In the genomic region with DNA sequence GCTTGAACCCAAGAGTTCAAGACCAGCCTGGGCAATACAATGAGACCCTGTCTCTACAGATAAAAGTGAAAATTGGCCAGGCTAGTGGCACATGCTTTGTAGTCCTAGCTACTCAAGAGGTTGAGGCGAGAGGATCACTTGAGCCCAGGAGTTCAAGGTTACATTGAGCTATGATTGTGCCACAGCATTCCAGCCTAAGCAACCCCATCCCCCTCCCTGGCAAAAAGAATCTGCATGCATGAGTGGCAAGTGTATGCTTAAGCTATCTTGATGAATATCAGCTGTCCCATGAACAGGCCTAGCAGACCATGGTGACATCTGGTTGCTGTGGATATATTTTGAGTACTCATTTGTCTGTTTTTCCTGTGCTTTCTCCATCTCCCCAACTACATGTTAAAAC, we compare ENCODE assay signal across 19 cellular contexts. TPM values are rescaled to one million over a fixed set of nuclear protein-coding genes. Genes with fewer than 3 reads are reported as not detected.
DNase-seq lines count a peak whose midpoint lies in the region; ATAC-seq, FAIRE-seq and TF ChIP-seq lines count a peak whose summit lies in the region.
"Had no signal": no experiment of that assay in that cellular context is flagged by ENCODE, and none has a peak within 500 bp of the region (broad histone marks: within the 10 kb centered on the region; RNA-seq: fewer than 3 reads in every experiment).

No MANE protein-coding gene starts in this region.

- WGBS in HepG2 (ENCODE audit: low lambda C conversion rate), result no CpG with 5 or more reads among the region's 1 CpG
- no CpG with 5 or more reads among the region's 1 CpG for WGBS in right lobe of liver (ENCODE audit: insufficient coverage, low coverage, low lambda C conversion rate, missing lambda C conversion rate)

- DNase-seq in HepG2 (ENCODE audit: low spot score), result peak; percentile 81
- no peak for DNase-seq in right lobe of liver
- peak; percentile 48 for DNase-seq in DMS79 treated with DMSO at 0.1 percent for 48 hours (lab: John Stamatoyannopoulos, UW)
- no peak for DNase-seq in left lung
- no peak for DNase-seq in AML-193 (lab: John Stamatoyannopoulos, UW)
- DNase-seq: BE2C; CD8-positive, alpha-beta T cell; COR-L47; DMS153; GOT3 had no signal

- H3K4me1 ChIP-seq in HepG2 (ENCODE audit: insufficient read depth, low read length) (peaks cover 38% of the 10 kb centered on the region), right lobe of liver (peaks cover 0 to 10% (median 4%) of the 10 kb centered on the region in 4 donors), left lung (peaks cover 4 to 17% of the 10 kb centered on the region in 2 donors)
- H3K4me1 ChIP-seq: BE2C had no signal

- no peaks in the 10 kb centered on the region; a peak in 1 of 5 replicates for H3K27me3 ChIP-seq in HepG2 (ENCODE audit: control insufficient read depth in 1 of 2, insufficient read depth in 2 of 2, low read length in 2 of 2)
- H3K27me3 ChIP-seq in right lobe of liver, result no peaks in the 10 kb centered on the region
- H3K27me3 ChIP-seq in left lung, result no peaks in the 10 kb centered on the region
- H3K27me3 ChIP-seq: BE2C had no signal

- H2AFZ ChIP-seq in HepG2 (ENCODE audit: low read length), result no peak overlapping the region

- POLR2A ChIA-PET in HepG2 (lab: Yijun Ruan, JAX), result interaction anchor here (1.0 to 3.2 kb wide), 10 partner anchors 10 to 105 kb away, joined by 3 to 29 read pairs (median 5); partner anchors contain the start of genes CCDC51, PFKFB4 and TMA7

- TF ChIP-seq CTCF in HepG2 (CRISPR knock-in tag; IDR thresholded peaks at IDR 0.05) (no peak), right lobe of liver (IDR thresholded peaks at IDR 0.05) (no peak), left lung (IDR thresholded peaks at IDR 0.05) (no peak)

- no peak for TF ChIP-seq POLR2A in HepG2 (IDR thresholded peaks at IDR 0.05; ENCODE audit: insufficient read depth in 1 of 2, low read depth in 2 of 2, low read length in 2 of 2)
- TF ChIP-seq POLR2A in right lobe of liver (IDR thresholded peaks at IDR 0.05), result no peak

- in situ Hi-C loops in HepG2 (cut with HindIII; ENCODE audit: extremely low pct_ligation_motif_present, low pct_unique_long_range_greater_than_20kb), result no loop called here

- H3K9ac ChIP-seq in HepG2 (ENCODE audit: insufficient read depth, low read depth, low read length), result no peak overlapping the region

- H3K4me2 ChIP-seq in HepG2 (ENCODE audit: low read depth, low read length), result 0 out of 2 replicates have a peak overlapping the region, but pooled peaks have one; percentile 6

- BruUV-seq in HepG2 (replicated peaks; lab: Mats Ljungman, UMichigan), result no TSS peak

- peak; percentile 75 for FAIRE-seq in HepG2 (lab: Jason Lieb, UNC)
- FAIRE-seq: A204.1, D721Med, GM12878, GM18507 had no signal

- no peaks in the 10 kb centered on the region for H3K9me3 ChIP-seq in HepG2 (ENCODE audit: low read length)
- H3K9me3 ChIP-seq in right lobe of liver, result no peaks in the 10 kb centered on the region
- no peaks in the 10 kb centered on the region for H3K9me3 ChIP-seq in left lung
- H3K9me3 ChIP-seq: BE2C, HAP-1 had no signal

- intact Hi-C loops in HepG2 (cut with micrococcal nuclease; ENCODE audit: unreplicated experiment) (no loop called here), right lobe of liver (cut with DNase I) (no loop called here), left lung (cut with DNase I) (no loop called here)

- no peak for TF ChIP-seq RAD21 in HepG2 (CRISPR knock-in tag; IDR thresholded peaks at IDR 0.05)

- peaks cover 9% of the 10 kb centered on the region for H3K79me2 ChIP-seq in HepG2 (ENCODE audit: insufficient read depth, low read length)

- peak overlapping the region; percentile 45 for H3K27ac ChIP-seq in HepG2 (ENCODE audit: extremely low read length, insufficient read depth, low read length)
- no peak overlapping the region for H3K27ac ChIP-seq in right lobe of liver
- H3K27ac ChIP-seq in left lung, result no peak overlapping the region
- H3K27ac ChIP-seq: C4-2B had no signal

- no peak overlapping the region for H3K4me3 ChIP-seq in HepG2 (replicated peaks in 1 of 3; ENCODE audit: insufficient read depth in 1 of 3, low read depth in 2 of 3, low read length in 3 of 3)
- H3K4me3 ChIP-seq in right lobe of liver, result no peak overlapping the region
- H3K4me3 ChIP-seq in left lung, result no peak overlapping the region
- H3K4me3 ChIP-seq: GM12878, HAP-1 had no signal

- CTCF ChIA-PET in HepG2 (lab: Yijun Ruan, JAX; ENCODE audit: low intra/inter-chr PET ratio, low total read pairs), result no interaction called here

- peak; percentile 24 for ATAC-seq in HepG2
- ATAC-seq in right lobe of liver, result no peak
- ATAC-seq in left lung, result peak; percentile 8
- ATAC-seq in GM18861 (IDR thresholded peaks at IDR 0.05; ENCODE audit: unreplicated experiment), result no peak
- no peak for ATAC-seq in GM18909 (IDR thresholded peaks at IDR 0.05; ENCODE audit: poor library complexity, unreplicated experiment)
- ATAC-seq: CD8-positive, alpha-beta T cell; GM12878 had no signal

- no peaks in the 10 kb centered on the region for H4K20me1 ChIP-seq in HepG2 (ENCODE audit: insufficient read depth, low read length)

- peaks cover 6 to 13% of the 10 kb centered on the region in 2 experiments for H3K36me3 ChIP-seq in HepG2 (replicated peaks in 1 of 2; ENCODE audit: control insufficient read depth in 1 of 2, insufficient read depth in 2 of 2, low read length in 2 of 2)
- H3K36me3 ChIP-seq in right lobe of liver, result peaks cover 0 to 44% (median 12%) of the 10 kb centered on the region in 4 donors
- peaks cover 4 to 48% of the 10 kb centered on the region in 2 donors for H3K36me3 ChIP-seq in left lung
- H3K36me3 ChIP-seq: BE2C had no signal

- TF ChIP-seq EP300 in HepG2 (IDR thresholded peaks at IDR 0.05; ENCODE audit: low read depth in 2 of 2, low read length in 2 of 2), result peak in 1 of 2 experiments; percentile 31; a peak in 1 of 4 replicates
- TF ChIP-seq EP300 in HepG2 (CRISPR knock-in tag; IDR thresholded peaks at IDR 0.05; ENCODE audit: borderline replicate concordance), result peak; percentile 43; the same call in 1 of the 2 replicates

RNA-seq across cellular contexts. Expression of gene ATRIP, which starts 4.7 kb away (rescaled TPM):
- total RNA-seq in HepG2 (2016; rRNA removed; fragmentation: Illumina TruSeq; extraction: Trizol) (11.4 and 12.5 TPM in 2 replicates), right lobe of liver (1 to 10 TPM; 2.4 to 4.5 (median 3.2) TPM), left lung (1 to 10 TPM; 7.4 to 9.9 TPM)
- total RNA-seq in HepG2 (2016; cell fraction: cytosol; rRNA removed; fragmentation: Illumina TruSeq; extraction: Trizol; ENCODE audit: low read depth), result 2.6 and 2.7 TPM in 2 replicates
- 9.5 and 10.4 TPM in 2 replicates for total RNA-seq in HepG2 (2016; cell fraction: insoluble cytoplasmic fraction; rRNA removed; fragmentation: Illumina TruSeq; extraction: Trizol)
- 2.4 and 3.4 TPM in 2 replicates for total RNA-seq in HepG2 (2016; cell fraction: membrane; rRNA removed; fragmentation: Illumina TruSeq; extraction: Trizol)
- 7.4 and 11.0 TPM in 2 replicates for total RNA-seq in HepG2 (2016; cell fraction: nucleus; rRNA removed; fragmentation: Illumina TruSeq; extraction: Trizol)
- polyA plus RNA-seq in HepG2 (2011; rRNA removed), result 5.1 and 5.3 TPM in 2 replicates
- polyA plus RNA-seq in HepG2 (2011; cell fraction: cytosol; rRNA removed), result 3.7 and 4.7 TPM in 2 replicates
- 12.6 and 13.3 TPM in 2 replicates for polyA plus RNA-seq in HepG2 (2011; cell fraction: nucleus; rRNA removed)
- polyA plus RNA-seq in HepG2 (2012), result 3.2 and 4.1 TPM in 2 replicates
- polyA plus RNA-seq in HepG2 (2016; cell fraction: cytosol; fragmentation: Illumina TruSeq; extraction: Trizol; ENCODE audit: low read depth), result 0.97 and 1.0 TPM in 2 replicates
- polyA plus RNA-seq in HepG2 (2016; cell fraction: insoluble cytoplasmic fraction; fragmentation: Illumina TruSeq; extraction: Trizol; ENCODE audit: low read depth), result 7.8 and 11.5 TPM in 2 replicates
- polyA plus RNA-seq in HepG2 (2016; cell fraction: membrane; fragmentation: Illumina TruSeq; extraction: Trizol; ENCODE audit: low read depth), result 1.2 and 1.5 TPM in 2 replicates
- 14.7 and 21.6 TPM in 2 replicates for polyA plus RNA-seq in HepG2 (2016; cell fraction: nucleus; fragmentation: Illumina TruSeq; extraction: Trizol; ENCODE audit: insufficient read depth, low read depth)
- polyA minus RNA-seq in HepG2 (2011; rRNA and poly(A)+ RNA removed; ENCODE audit: low replicate concordance), result 11.5 and 35.8 TPM in 2 replicates
- 2.1 and 3.8 TPM in 2 replicates for polyA minus RNA-seq in HepG2 (2011; cell fraction: cytosol; rRNA and poly(A)+ RNA removed)
- polyA minus RNA-seq in HepG2 (2011; cell fraction: nucleus; rRNA and poly(A)+ RNA removed), result 5.2 and 9.8 TPM in 2 replicates

RNA-seq across cellular contexts. Expression of gene TMA7, which starts 11.2 kb away (rescaled TPM):
- total RNA-seq in HepG2 (2016; rRNA removed; fragmentation: Illumina TruSeq; extraction: Trizol), result 486 and 510 TPM in 2 replicates
- total RNA-seq in HepG2 (2016; cell fraction: cytosol; rRNA removed; fragmentation: Illumina TruSeq; extraction: Trizol; ENCODE audit: low read depth), result 913 and 1,296 TPM in 2 replicates
- 511 and 522 TPM in 2 replicates for total RNA-seq in HepG2 (2016; cell fraction: insoluble cytoplasmic fraction; rRNA removed; fragmentation: Illumina TruSeq; extraction: Trizol)
- 763 and 886 TPM in 2 replicates for total RNA-seq in HepG2 (2016; cell fraction: membrane; rRNA removed; fragmentation: Illumina TruSeq; extraction: Trizol)
- 177 and 187 TPM in 2 replicates for total RNA-seq in HepG2 (2016; cell fraction: nucleus; rRNA removed; fragmentation: Illumina TruSeq; extraction: Trizol)
- 80.9 and 100 TPM in 2 replicates for polyA plus RNA-seq in HepG2 (2011; rRNA removed)
- polyA plus RNA-seq in HepG2 (2011; cell fraction: cytosol; rRNA removed), result 69.9 and 96.6 TPM in 2 replicates
- 23.2 and 42.0 TPM in 2 replicates for polyA plus RNA-seq in HepG2 (2011; cell fraction: nucleus; rRNA removed)
- polyA plus RNA-seq in HepG2 (2012), result 194 and 244 TPM in 2 replicates
- polyA plus RNA-seq in HepG2 (2016; cell fraction: cytosol; fragmentation: Illumina TruSeq; extraction: Trizol; ENCODE audit: low read depth), result 1,200 and 1,620 TPM in 2 replicates
- 517 and 532 TPM in 2 replicates for polyA plus RNA-seq in HepG2 (2016; cell fraction: insoluble cytoplasmic fraction; fragmentation: Illumina TruSeq; extraction: Trizol; ENCODE audit: low read depth)
- polyA plus RNA-seq in HepG2 (2016; cell fraction: membrane; fragmentation: Illumina TruSeq; extraction: Trizol; ENCODE audit: low read depth), result 742 and 956 TPM in 2 replicates
- polyA plus RNA-seq in HepG2 (2016; cell fraction: nucleus; fragmentation: Illumina TruSeq; extraction: Trizol; ENCODE audit: insufficient read depth, low read depth), result 336 and 389 TPM in 2 replicates
- 4.4 and 15.7 TPM in 2 replicates for polyA minus RNA-seq in HepG2 (2011; rRNA and poly(A)+ RNA removed; ENCODE audit: low replicate concordance)
- polyA minus RNA-seq in HepG2 (2011; cell fraction: cytosol; rRNA and poly(A)+ RNA removed), result 18.7 and 23.2 TPM in 2 replicates
- 18.4 and 25.9 TPM in 2 replicates for polyA minus RNA-seq in HepG2 (2011; cell fraction: nucleus; rRNA and poly(A)+ RNA removed)
- 100 to 1,000 TPM in 2 of 6 experiments, 10 to 100 TPM in 4; 64.8 to 182 (median 80.1) TPM for total RNA-seq in right lobe of liver
- total RNA-seq in left lung, result 100 to 1,000 TPM; 174 to 211 TPM

RNA-seq across cellular contexts. Expression of gene CCDC51, which starts 11.4 kb away (rescaled TPM):
- total RNA-seq in HepG2 (2016; rRNA removed; fragmentation: Illumina TruSeq; extraction: Trizol) (29.4 and 38.3 TPM in 2 replicates), right lobe of liver (10 to 100 TPM in 2 of 6 experiments, 1 to 10 TPM in 4; 5.9 to 16.0 (median 8.1) TPM), left lung (10 to 100 TPM; 13.4 to 14.7 TPM)
- 7.6 and 8.2 TPM in 2 replicates for total RNA-seq in HepG2 (2016; cell fraction: cytosol; rRNA removed; fragmentation: Illumina TruSeq; extraction: Trizol; ENCODE audit: low read depth)
- 33.5 and 38.7 TPM in 2 replicates for total RNA-seq in HepG2 (2016; cell fraction: insoluble cytoplasmic fraction; rRNA removed; fragmentation: Illumina TruSeq; extraction: Trizol)
- total RNA-seq in HepG2 (2016; cell fraction: membrane; rRNA removed; fragmentation: Illumina TruSeq; extraction: Trizol), result 12.2 and 12.5 TPM in 2 replicates
- 12.4 and 13.6 TPM in 2 replicates for total RNA-seq in HepG2 (2016; cell fraction: nucleus; rRNA removed; fragmentation: Illumina TruSeq; extraction: Trizol)
- 15.5 and 18.1 TPM in 2 replicates for polyA plus RNA-seq in HepG2 (2011; rRNA removed)
- polyA plus RNA-seq in HepG2 (2011; cell fraction: cytosol; rRNA removed), result 16.8 and 19.2 TPM in 2 replicates
- 6.5 and 8.5 TPM in 2 replicates for polyA plus RNA-seq in HepG2 (2011; cell fraction: nucleus; rRNA removed)
- polyA plus RNA-seq in HepG2 (2012), result 8.4 and 9.8 TPM in 2 replicates
- polyA plus RNA-seq in HepG2 (2016; cell fraction: cytosol; fragmentation: Illumina TruSeq; extraction: Trizol; ENCODE audit: low read depth), result 3.9 and 4.9 TPM in 2 replicates
- 29.3 and 29.9 TPM in 2 replicates for polyA plus RNA-seq in HepG2 (2016; cell fraction: insoluble cytoplasmic fraction; fragmentation: Illumina TruSeq; extraction: Trizol; ENCODE audit: low read depth)
- 8.0 TPM in 2 replicates for polyA plus RNA-seq in HepG2 (2016; cell fraction: membrane; fragmentation: Illumina TruSeq; extraction: Trizol; ENCODE audit: low read depth)
- polyA plus RNA-seq in HepG2 (2016; cell fraction: nucleus; fragmentation: Illumina TruSeq; extraction: Trizol; ENCODE audit: insufficient read depth, low read depth), result 16.3 and 19.0 TPM in 2 replicates
- 11.3 and 25.4 TPM in 2 replicates for polyA minus RNA-seq in HepG2 (2011; rRNA and poly(A)+ RNA removed; ENCODE audit: low replicate concordance)
- polyA minus RNA-seq in HepG2 (2011; cell fraction: cytosol; rRNA and poly(A)+ RNA removed), result 4.5 and 4.7 TPM in 2 replicates
- 3.0 and 3.3 TPM in 2 replicates for polyA minus RNA-seq in HepG2 (2011; cell fraction: nucleus; rRNA and poly(A)+ RNA removed)

RNA-seq across cellular contexts. Expression of gene PLXNB1, which starts 21.4 kb away (rescaled TPM):
- total RNA-seq in HepG2 (2016; rRNA removed; fragmentation: Illumina TruSeq; extraction: Trizol) (25.4 and 86.0 TPM in 2 replicates), right lobe of liver (100 to 1,000 TPM in 2 of 6 experiments, 10 to 100 TPM in 4; 65.9 to 132 (median 86.5) TPM), left lung (100 to 1,000 TPM in 1 of 2 donors, 10 to 100 TPM in 1; 65.0 to 128 TPM)
- 33.1 and 33.9 TPM in 2 replicates for total RNA-seq in HepG2 (2016; cell fraction: cytosol; rRNA removed; fragmentation: Illumina TruSeq; extraction: Trizol; ENCODE audit: low read depth)
- total RNA-seq in HepG2 (2016; cell fraction: insoluble cytoplasmic fraction; rRNA removed; fragmentation: Illumina TruSeq; extraction: Trizol), result 23.9 and 92.3 TPM in 2 replicates
- 30.7 and 31.8 TPM in 2 replicates for total RNA-seq in HepG2 (2016; cell fraction: membrane; rRNA removed; fragmentation: Illumina TruSeq; extraction: Trizol)
- 140 and 158 TPM in 2 replicates for total RNA-seq in HepG2 (2016; cell fraction: nucleus; rRNA removed; fragmentation: Illumina TruSeq; extraction: Trizol)
- polyA plus RNA-seq in HepG2 (2011; rRNA removed), result 143 and 179 TPM in 2 replicates
- polyA plus RNA-seq in HepG2 (2011; cell fraction: cytosol; rRNA removed), result 71.5 and 83.2 TPM in 2 replicates
- 1,144 and 1,345 TPM in 2 replicates for polyA plus RNA-seq in HepG2 (2011; cell fraction: nucleus; rRNA removed)
- polyA plus RNA-seq in HepG2 (2012), result 140 and 149 TPM in 2 replicates
- 5.5 and 6.7 TPM in 2 replicates for polyA plus RNA-seq in HepG2 (2016; cell fraction: cytosol; fragmentation: Illumina TruSeq; extraction: Trizol; ENCODE audit: low read depth)
- polyA plus RNA-seq in HepG2 (2016; cell fraction: insoluble cytoplasmic fraction; fragmentation: Illumina TruSeq; extraction: Trizol; ENCODE audit: low read depth), result 23.3 and 26.9 TPM in 2 replicates
- 12.8 and 12.9 TPM in 2 replicates for polyA plus RNA-seq in HepG2 (2016; cell fraction: membrane; fragmentation: Illumina TruSeq; extraction: Trizol; ENCODE audit: low read depth)
- 420 and 470 TPM in 2 replicates for polyA plus RNA-seq in HepG2 (2016; cell fraction: nucleus; fragmentation: Illumina TruSeq; extraction: Trizol; ENCODE audit: insufficient read depth, low read depth)
- 83.4 and 325 TPM in 2 replicates for polyA minus RNA-seq in HepG2 (2011; rRNA and poly(A)+ RNA removed; ENCODE audit: low replicate concordance)
- polyA minus RNA-seq in HepG2 (2011; cell fraction: cytosol; rRNA and poly(A)+ RNA removed), result 54.4 and 79.5 TPM in 2 replicates
- polyA minus RNA-seq in HepG2 (2011; cell fraction: nucleus; rRNA and poly(A)+ RNA removed), result 295 and 329 TPM in 2 replicates
- polyA plus RNA-seq: IgD-negative memory B cell had no signal

RNA-seq across cellular contexts. Expression of gene SHISA5, which starts 52.7 kb away (rescaled TPM):
- total RNA-seq in HepG2 (2016; rRNA removed; fragmentation: Illumina TruSeq; extraction: Trizol) (74.3 and 91.4 TPM in 2 replicates), right lobe of liver (100 to 1,000 TPM in 4 of 6 experiments, 10 to 100 TPM in 2; 76.3 to 118 (median 101) TPM), left lung (100 to 1,000 TPM; 179 to 206 TPM)
- 90.2 and 104 TPM in 2 replicates for total RNA-seq in HepG2 (2016; cell fraction: cytosol; rRNA removed; fragmentation: Illumina TruSeq; extraction: Trizol; ENCODE audit: low read depth)
- total RNA-seq in HepG2 (2016; cell fraction: insoluble cytoplasmic fraction; rRNA removed; fragmentation: Illumina TruSeq; extraction: Trizol), result 67.1 and 95.9 TPM in 2 replicates
- total RNA-seq in HepG2 (2016; cell fraction: membrane; rRNA removed; fragmentation: Illumina TruSeq; extraction: Trizol), result 162 and 190 TPM in 2 replicates
- total RNA-seq in HepG2 (2016; cell fraction: nucleus; rRNA removed; fragmentation: Illumina TruSeq; extraction: Trizol), result 45.3 and 51.5 TPM in 2 replicates
- polyA plus RNA-seq in HepG2 (2011; rRNA removed), result 75.8 and 83.0 TPM in 2 replicates
- 82.9 and 103 TPM in 2 replicates for polyA plus RNA-seq in HepG2 (2011; cell fraction: cytosol; rRNA removed)
- 54.8 and 59.4 TPM in 2 replicates for polyA plus RNA-seq in HepG2 (2011; cell fraction: nucleus; rRNA removed)
- 68.4 and 68.8 TPM in 2 replicates for polyA plus RNA-seq in HepG2 (2012)
- polyA plus RNA-seq in HepG2 (2016; cell fraction: cytosol; fragmentation: Illumina TruSeq; extraction: Trizol; ENCODE audit: low read depth), result 116 and 135 TPM in 2 replicates
- polyA plus RNA-seq in HepG2 (2016; cell fraction: insoluble cytoplasmic fraction; fragmentation: Illumina TruSeq; extraction: Trizol; ENCODE audit: low read depth), result 71.7 and 96.4 TPM in 2 replicates
- 203 and 209 TPM in 2 replicates for polyA plus RNA-seq in HepG2 (2016; cell fraction: membrane; fragmentation: Illumina TruSeq; extraction: Trizol; ENCODE audit: low read depth)
- polyA plus RNA-seq in HepG2 (2016; cell fraction: nucleus; fragmentation: Illumina TruSeq; extraction: Trizol; ENCODE audit: insufficient read depth, low read depth), result 89.8 and 103 TPM in 2 replicates
- polyA minus RNA-seq in HepG2 (2011; rRNA and poly(A)+ RNA removed; ENCODE audit: low replicate concordance), result 147 and 175 TPM in 2 replicates
- polyA minus RNA-seq in HepG2 (2011; cell fraction: cytosol; rRNA and poly(A)+ RNA removed), result 34.9 and 49.9 TPM in 2 replicates
- polyA minus RNA-seq in HepG2 (2011; cell fraction: nucleus; rRNA and poly(A)+ RNA removed), result 11.2 and 15.8 TPM in 2 replicates

Comparison
In these comparisons a context has a peak if more than half of its experiments do, and no peak if none do; other contexts are left out.
1. ATAC-seq: peak in HepG2 (single experiment) and left lung (single experiment); none in right lobe of liver (0 of 4), GM18861 (single experiment) and GM18909 (single experiment).
2. DNase-seq: peak in HepG2 (single experiment) and DMS79 treated with DMSO at 0.1 percent for 48 hours (single experiment); none in right lobe of liver (0 of 3), left lung (0 of 2) and AML-193 (0 of 2).